ENCODE assay signal across 1 cellular context in the genomic region with DNA sequence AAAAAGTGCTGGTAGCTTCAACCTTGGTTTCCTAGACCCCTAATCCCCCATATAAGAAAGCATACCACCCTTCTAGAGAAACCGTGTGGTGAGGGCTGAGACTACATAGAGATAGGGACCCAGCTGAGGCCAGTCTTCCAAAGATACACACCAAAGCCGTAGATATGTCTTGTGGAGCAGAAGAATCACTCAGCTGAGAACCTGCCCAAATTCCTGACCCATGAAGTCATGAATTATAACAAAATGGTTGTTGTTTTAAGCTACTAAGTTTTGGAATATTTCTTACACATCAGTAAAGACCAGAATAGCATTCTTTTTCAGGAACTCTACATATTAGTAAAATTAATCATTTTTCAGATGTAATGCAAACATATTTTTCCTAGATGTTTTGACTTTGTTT.
TF ChIP-seq lines count a peak whose summit lies in the region.

No MANE protein-coding gene starts in this region.

TF ChIP-seq in HepG2, 621 proteins besides CTCF, POLR2A, EP300 and RAD21 (continued from another document):
- TF ChIP-seq SMAD3 (CRISPR knock-in tag; IDR thresholded peaks at IDR 0.05) (no peak), HES4 (CRISPR knock-in tag; IDR thresholded peaks at IDR 0.05; ENCODE audit: borderline replicate concordance) (no peak), ZNF772 (CRISPR knock-in tag; IDR thresholded peaks at IDR 0.05) (no peak), ZKSCAN1 (IDR thresholded peaks at IDR 0.05; ENCODE audit: low read length) (no peak), ZNF281 (CRISPR knock-in tag; IDR thresholded peaks at IDR 0.05; ENCODE audit: borderline replicate concordance) (no peak), ZNF709 (CRISPR knock-in tag; IDR thresholded peaks at IDR 0.05) (no peak), TP53 (CRISPR knock-in tag; conservative IDR thresholded peaks at IDR 0.05) (no peak), ZNF577 (CRISPR knock-in tag; IDR thresholded peaks at IDR 0.05; ENCODE audit: borderline replicate concordance, low read depth) (no peak), ATF6 (CRISPR knock-in tag; conservative IDR thresholded peaks at IDR 0.05) (no peak), NFE2L2 (IDR thresholded peaks at IDR 0.05; ENCODE audit: low read length) (no peak), CENPT (CRISPR knock-in tag; IDR thresholded peaks at IDR 0.05; ENCODE audit: low read depth) (no peak), DRAP1 (CRISPR knock-in tag; IDR thresholded peaks at IDR 0.05) (no peak), ZSCAN21 (CRISPR knock-in tag; IDR thresholded peaks at IDR 0.05; ENCODE audit: borderline replicate concordance) (no peak), SKI (IDR thresholded peaks at IDR 0.05; ENCODE audit: partially characterized antibody) (no peak), HOXA5 (CRISPR knock-in tag; IDR thresholded peaks at IDR 0.05) (no peak)
- TF ChIP-seq, protein P1, sequence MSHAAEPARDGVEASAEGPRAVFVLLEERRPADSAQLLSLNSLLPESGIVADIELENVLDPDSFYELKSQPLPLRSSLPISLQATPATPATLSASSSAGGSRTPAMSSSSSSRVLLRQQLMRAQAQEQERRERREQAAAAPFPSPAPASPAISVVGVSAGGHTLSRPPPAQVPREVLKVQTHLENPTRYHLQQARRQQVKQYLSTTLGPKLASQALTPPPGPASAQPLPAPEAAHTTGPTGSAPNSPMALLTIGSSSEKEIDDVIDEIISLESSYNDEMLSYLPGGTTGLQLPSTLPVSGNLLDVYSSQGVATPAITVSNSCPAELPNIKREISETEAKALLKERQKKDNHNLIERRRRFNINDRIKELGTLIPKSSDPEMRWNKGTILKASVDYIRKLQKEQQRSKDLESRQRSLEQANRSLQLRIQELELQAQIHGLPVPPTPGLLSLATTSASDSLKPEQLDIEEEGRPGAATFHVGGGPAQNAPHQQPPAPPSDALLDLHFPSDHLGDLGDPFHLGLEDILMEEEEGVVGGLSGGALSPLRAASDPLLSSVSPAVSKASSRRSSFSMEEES (CRISPR knock-in tag; IDR thresholded peaks at IDR 0.05) = no peak
- TF ChIP-seq, protein P2, sequence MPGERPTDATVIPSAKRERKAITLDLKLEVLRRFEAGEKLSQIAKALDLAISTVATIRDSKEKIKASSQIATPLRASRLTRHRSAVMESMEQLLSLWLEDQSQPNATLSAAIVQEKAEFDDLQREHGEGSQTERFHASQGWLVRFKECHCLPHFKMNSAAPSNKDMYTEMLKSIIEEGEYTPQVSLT (CRISPR knock-in tag; IDR thresholded peaks at IDR 0.05; ENCODE audit: borderline replicate concordance, low read depth) = no peak
